Comparison of ENCODE assay signal across 23 cellular contexts in the genomic region with DNA sequence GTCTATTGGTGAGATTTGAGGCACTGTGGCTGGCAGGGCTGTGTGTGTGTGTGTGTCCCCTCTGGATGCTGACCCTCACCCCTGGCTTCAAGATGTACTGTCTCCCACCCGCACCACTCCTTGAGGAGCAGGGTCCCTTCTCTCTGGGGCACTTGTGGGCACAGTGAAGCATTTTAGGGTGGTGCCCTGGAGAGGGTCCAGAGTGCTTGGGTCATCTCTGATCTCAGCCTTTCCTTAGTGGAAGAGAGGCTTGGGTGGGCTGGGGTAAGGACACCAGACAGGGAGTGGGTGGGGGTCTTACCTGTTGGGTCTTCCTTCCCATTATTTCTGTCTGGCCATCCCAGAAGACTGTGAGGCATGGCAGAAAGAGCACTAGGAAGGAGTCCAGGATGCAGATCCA.
A peak's percentile ranks its signal among the peaks of the same experiment; 100 is the strongest.
DNase-seq lines count a peak whose midpoint lies in the region; ATAC-seq and TF ChIP-seq lines count a peak whose summit lies in the region.
"Had no signal": no experiment of that assay in that cellular context is flagged by ENCODE, and none has a peak within 500 bp of the region (broad histone marks: within the 10 kb centered on the region; RNA-seq: fewer than 3 reads in every experiment).

No MANE protein-coding gene starts in this region.

- no peaks in the 10 kb centered on the region for H3K36me3 Mint-ChIP-seq in activated CD8-positive, alpha-beta memory T cell treated with anti-CD3 and anti-CD28 coated beads, Interleukin-2, amount 10 ng/mL, durations not matched to agents 7 days and 5 days
- H3K36me3 Mint-ChIP-seq in osteocyte (ENCODE audit: unreplicated experiment), result no peaks in the 10 kb centered on the region
- H3K36me3 Mint-ChIP-seq: CD14-positive monocyte had no signal

- H3K9me3 ChIP-seq in RWPE2 (ENCODE audit: severe bottlenecking), result no peaks in the 10 kb centered on the region
- H3K9me3 ChIP-seq: A549; BE2C; BLaER1 treated with 17β-estradiol and CSF1 and Interleukin-3, amounts not matched to agents 10 nM and 100 nM; HAP-1 had no signal

- no peaks in the 10 kb centered on the region for H3K9me3 Mint-ChIP-seq in activated CD8-positive, alpha-beta memory T cell treated with anti-CD3 and anti-CD28 coated beads, Interleukin-2, amount 10 ng/mL, durations not matched to agents 7 days and 5 days (ENCODE audit: low read depth)
- no peaks in the 10 kb centered on the region for H3K9me3 Mint-ChIP-seq in osteocyte (ENCODE audit: unreplicated experiment)
- H3K9me3 Mint-ChIP-seq: CD14-positive monocyte; CD4-positive, alpha-beta T cell; CD8-positive, alpha-beta memory T cell had no signal

- no peaks in the 10 kb centered on the region for H3K4me1 Mint-ChIP-seq in activated CD8-positive, alpha-beta memory T cell treated with anti-CD3 and anti-CD28 coated beads, Interleukin-2, amount 10 ng/mL, durations not matched to agents 7 days and 5 days
- H3K4me1 Mint-ChIP-seq in osteocyte (ENCODE audit: unreplicated experiment), result no peaks in the 10 kb centered on the region
- H3K4me1 Mint-ChIP-seq: CD14-positive monocyte; CD8-positive, alpha-beta memory T cell had no signal

- no peaks in the 10 kb centered on the region for H3K4me1 ChIP-seq in RWPE2 (ENCODE audit: insufficient read depth, poor library complexity, severe bottlenecking)
- H3K4me1 ChIP-seq: A549; BE2C; BLaER1 treated with 17β-estradiol and CSF1 and Interleukin-3, amounts not matched to agents 10 nM and 100 nM; HAP-1 had no signal

- no peaks in the 10 kb centered on the region for H3K27me3 Mint-ChIP-seq in activated CD8-positive, alpha-beta memory T cell treated with anti-CD3 and anti-CD28 coated beads, Interleukin-2, amount 10 ng/mL, durations not matched to agents 7 days and 5 days
- peaks cover 24% of the 10 kb centered on the region for H3K27me3 Mint-ChIP-seq in osteocyte (ENCODE audit: unreplicated experiment)
- H3K27me3 Mint-ChIP-seq: CD4-positive, alpha-beta T cell had no signal

- ATAC-seq in activated CD8-positive, alpha-beta memory T cell treated with anti-CD3 and anti-CD28 coated beads, Interleukin-2, amount 10 ng/mL, durations not matched to agents 7 days and 5 days, result no peak
- ATAC-seq in RWPE2 (ENCODE audit: low read depth), result no peak
- ATAC-seq: A549 had no signal

- H3K27ac Mint-ChIP-seq in activated CD8-positive, alpha-beta memory T cell treated with anti-CD3 and anti-CD28 coated beads, Interleukin-2, amount 10 ng/mL, durations not matched to agents 7 days and 5 days, result no peak overlapping the region
- no peak overlapping the region for H3K27ac Mint-ChIP-seq in osteocyte (ENCODE audit: unreplicated experiment)
- H3K27ac Mint-ChIP-seq: CD4-positive, alpha-beta T cell had no signal

- no peak overlapping the region for H3K4me3 ChIP-seq in RWPE2 (ENCODE audit: severe bottlenecking)
- H3K4me3 ChIP-seq: A549; BLaER1 treated with 17β-estradiol and CSF1 and Interleukin-3, amounts not matched to agents 10 nM and 100 nM; HAP-1 had no signal

- H3K36me3 ChIP-seq in RWPE2 (ENCODE audit: low read depth), result no peaks in the 10 kb centered on the region
- H3K36me3 ChIP-seq: BE2C; BLaER1 treated with 17β-estradiol and CSF1 and Interleukin-3, amounts not matched to agents 10 nM and 100 nM; HAP-1 had no signal

- CTCF ChIA-PET in activated CD8-positive, alpha-beta memory T cell treated with anti-CD3 and anti-CD28 coated beads, Interleukin-2, amount 10 ng/mL, durations not matched to agents 7 days and 5 days (lab: Charles Lee), result interaction anchor here (1.6 kb wide), 1 partner anchor 151 kb away, joined by 4 read pairs; no protein-coding TSS in a partner anchor
- CTCF ChIA-PET in HEK293T (lab: Yijun Ruan, JAX), result no interaction called here

- H3K27ac ChIP-seq in RWPE2 (ENCODE audit: poor library complexity, severe bottlenecking), result no peak overlapping the region
- H3K27ac ChIP-seq: A549; BLaER1 treated with 17β-estradiol and CSF1 and Interleukin-3, amounts not matched to agents 10 nM and 100 nM had no signal

- DNase-seq in activated CD8-positive, alpha-beta memory T cell treated with anti-CD3 and anti-CD28 coated beads for 24 hours, result peak; percentile 4
- no peak for DNase-seq in activated CD8-positive, alpha-beta memory T cell treated with anti-CD3 and anti-CD28 coated beads, Interleukin-2, amount 10 ng/mL, durations not matched to agents 7 days and 5 days
- peak; percentile 47 for DNase-seq in RWPE2 (ENCODE audit: low spot score)
- DNase-seq in mesenteric fat pad (ENCODE audit: low spot score), result peak; percentile 69
- peak; percentile 51 for DNase-seq in osteocyte (ENCODE audit: extremely low spot score, unreplicated experiment)
- DNase-seq in NCI-H187 treated with DMSO at 0.1 percent for 48 hours (lab: John Stamatoyannopoulos, UW), result no peak
- no peak for DNase-seq in HEK293T (ENCODE audit: extremely low spot score)
- no peak for DNase-seq in mucosa of gallbladder (ENCODE audit: low spot score)
- DNase-seq: 8988T; ACHN; AML-193; BE2C; CD4-positive, alpha-beta T cell; CD8-positive, alpha-beta memory T cell; DMS 273 treated with DMSO at 0.1 percent for 48 hours; DMS53; DMS79 treated with DMSO at 0.1 percent for 48 hours; GF-D8; GOT3 had no signal

- H3K4me3 Mint-ChIP-seq in activated CD8-positive, alpha-beta memory T cell treated with anti-CD3 and anti-CD28 coated beads, Interleukin-2, amount 10 ng/mL, durations not matched to agents 7 days and 5 days, result no peak overlapping the region
- no peak overlapping the region for H3K4me3 Mint-ChIP-seq in osteocyte (ENCODE audit: unreplicated experiment)
- H3K4me3 Mint-ChIP-seq: CD14-positive monocyte; CD4-positive, alpha-beta T cell; CD8-positive, alpha-beta memory T cell had no signal

- POLR2A ChIA-PET in HEK293T (lab: Yijun Ruan, JAX), result no interaction called here

- H3K27me3 ChIP-seq in RWPE2 (ENCODE audit: insufficient read depth, poor library complexity, severe bottlenecking), result no peaks in the 10 kb centered on the region
- H3K27me3 ChIP-seq: BLaER1 treated with 17β-estradiol and CSF1 and Interleukin-3, amounts not matched to agents 10 nM and 100 nM had no signal

- no peak for TF ChIP-seq CTCF in RWPE2 (IDR thresholded peaks at IDR 0.05; ENCODE audit: poor library complexity, severe bottlenecking)
- no peak for TF ChIP-seq CTCF in osteocyte (IDR thresholded peaks at IDR 0.05)

TF ChIP-seq in HEK293T, 16 proteins besides CTCF, POLR2A, EP300 and RAD21:
- TF ChIP-seq ZNF384 (IDR thresholded peaks at IDR 0.05) (no peak), CTBP1 (IDR thresholded peaks at IDR 0.05; ENCODE audit: borderline replicate concordance) (no peak)

Comparison
In these comparisons a context has a peak if more than half of its experiments do, and no peak if none do; other contexts are left out.
1. DNase-seq: peak in activated CD8-positive, alpha-beta memory T cell treated with anti-CD3 and anti-CD28 coated beads for 24 hours (single experiment), RWPE2 (single experiment), mesenteric fat pad (single experiment) and osteocyte (single experiment); none in activated CD8-positive, alpha-beta memory T cell treated with anti-CD3 and anti-CD28 coated beads, Interleukin-2, amount 10 ng/mL, durations not matched to agents 7 days and 5 days (single experiment), NCI-H187 treated with DMSO at 0.1 percent for 48 hours (single experiment), HEK293T (single experiment) and mucosa of gallbladder (single experiment).